ENCODE assay signal across 8 cellular contexts in genomic region chr1:50898773-50899172, GRCh38.
"Had no signal": no experiment of that assay in that cellular context is flagged by ENCODE, and none has a peak within 500 bp of the region (broad histone marks: within the 10 kb centered on the region; RNA-seq: fewer than 3 reads in every experiment).

No MANE protein-coding gene starts in this region.

- H2AFZ ChIP-seq: GM23338 had no signal

- DNase-seq: H9, HCEC 1CT, HFFc6 had no signal

- FAIRE-seq: H1, H54, HepG2 had no signal

- ATAC-seq: GM23338, HepG2 had no signal

- H3K4me2 ChIP-seq: GM23338 had no signal

- H3K27ac ChIP-seq: HL-60 had no signal

- H3K4me3 ChIP-seq: GM23338 had no signal
